19 cellular contexts compared by ENCODE assay signal in the genomic region with DNA sequence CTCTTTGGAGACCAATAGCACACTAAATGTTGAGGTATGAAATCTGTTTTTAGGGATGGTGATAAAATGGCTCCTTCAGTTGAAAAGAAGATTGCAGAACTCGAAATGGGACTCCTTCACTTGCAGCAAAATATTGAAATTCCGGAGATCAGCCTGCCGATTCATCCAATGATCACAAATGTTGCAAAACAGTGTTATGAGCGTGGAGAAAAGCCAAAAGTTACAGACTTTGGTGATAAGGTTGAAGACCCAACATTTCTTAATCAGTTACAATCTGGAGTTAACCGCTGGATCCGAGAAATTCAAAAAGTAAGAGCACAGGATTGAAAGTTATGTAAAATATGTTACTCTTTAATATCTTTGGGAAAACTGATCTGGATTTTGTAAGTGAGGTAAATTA. TPM values are rescaled to one million over a fixed set of nuclear protein-coding genes. Genes with fewer than 3 reads are reported as not detected.
DNase-seq lines count a peak whose midpoint lies in the region; FAIRE-seq and TF ChIP-seq lines count a peak whose summit lies in the region.
"Had no signal": no experiment of that assay in that cellular context is flagged by ENCODE, and none has a peak within 500 bp of the region (broad histone marks: within the 10 kb centered on the region; RNA-seq: fewer than 3 reads in every experiment).

No MANE protein-coding gene starts in this region.

- H3K27ac ChIP-seq in muscle layer of duodenum (ENCODE audit: low read length): peak overlapping the region; percentile 73
- H3K27ac ChIP-seq in uterus: peak overlapping the region; percentile 68 to 93
- H3K27ac ChIP-seq in kidney (ENCODE audit: low read depth in 2 of 2, low read length in 2 of 2): no peak overlapping the region

- POLR2A ChIA-PET in MCF 10A (lab: Yijun Ruan, JAX): interaction anchor here (0.9 to 2.6 kb wide), 5 partner anchors 15 to 219 kb away, joined by 4 to 14 read pairs (median 5); a partner anchor contains a TSS

- FAIRE-seq in kidney (lab: Jason Lieb, UNC): no peak

- intact Hi-C loops in MCF 10A (cut with micrococcal nuclease): loop anchor here (1.0 kb wide), 1 partner anchor 7 kb away; no protein-coding TSS in a partner anchor
- intact Hi-C loops in uterus (cut with DNase I; ENCODE audit: low total_unique reads): no loop called here
- intact Hi-C loops in kidney (cut with DNase I): no loop called here

- H3K27ac Mint-ChIP-seq in activated naive CD8-positive, alpha-beta T cell: peak overlapping the region; percentile 24
- H3K27ac Mint-ChIP-seq in activated naive CD8-positive, alpha-beta T cell treated with anti-CD3 and anti-CD28 coated beads for 36 hours: no peak overlapping the region
- peak overlapping the region; percentile 88 for H3K27ac Mint-ChIP-seq in MCF 10A (ENCODE audit: low read depth, unreplicated experiment)
- H3K27ac Mint-ChIP-seq: activated CD8-positive, alpha-beta memory T cell treated with anti-CD3 and anti-CD28 coated beads, Interleukin-2, amount 10 ng/mL, durations not matched to agents 7 days and 5 days; activated naive CD4-positive, alpha-beta T cell treated with anti-CD3 and anti-CD28 coated beads, Interleukin-2, amount 50 U/mL, for 24 hours; T-cell had no signal

- no peaks in the 10 kb centered on the region for H3K27me3 ChIP-seq in muscle layer of duodenum (ENCODE audit: low read depth, low read length)
- no peaks in the 10 kb centered on the region for H3K27me3 ChIP-seq in uterus
- H3K27me3 ChIP-seq: hepatocyte, Peyer's patch had no signal

- H3K9me3 ChIP-seq in muscle layer of duodenum (ENCODE audit: control insufficient read depth in 1 of 2, low read length in 2 of 2) (no peaks in the 10 kb centered on the region), uterus (no peaks in the 10 kb centered on the region), kidney (ENCODE audit: control insufficient read depth in 1 of 2, low read length in 2 of 2) (no peaks in the 10 kb centered on the region)
- H3K9me3 ChIP-seq: Peyer's patch had no signal

- no peak for DNase-seq in activated naive CD8-positive, alpha-beta T cell treated with anti-CD3 and anti-CD28 coated beads for 36 hours
- peak; percentile 23 for DNase-seq in MCF 10A (ENCODE audit: unreplicated experiment)
- DNase-seq in uterus: no peak
- no peak for DNase-seq in OCI-M1 (lab: John Stamatoyannopoulos, UW)
- no peak for DNase-seq in SKM-1 (lab: John Stamatoyannopoulos, UW; ENCODE audit: unreplicated experiment)
- DNase-seq in kidney: no peak
- DNase-seq: ACHN; activated CD8-positive, alpha-beta memory T cell treated with anti-CD3 and anti-CD28 coated beads, Interleukin-2, amount 10 ng/mL, durations not matched to agents 7 days and 5 days; GDM1; NCI-H187; NCI-H524; Peyer's patch; stimulated activated CD4-positive, alpha-beta T cell treated with anti-CD3 and anti-CD28 coated beads, Interleukin-15, amount 100 ng/mL, for 24 hours; T-cell; WERI-Rb-1 had no signal

- H3K4me3 Mint-ChIP-seq in activated naive CD8-positive, alpha-beta T cell: no peak overlapping the region
- H3K4me3 Mint-ChIP-seq in activated naive CD8-positive, alpha-beta T cell treated with anti-CD3 and anti-CD28 coated beads for 36 hours: no peak overlapping the region
- H3K4me3 Mint-ChIP-seq in MCF 10A (ENCODE audit: unreplicated experiment): peak overlapping the region; percentile 53
- H3K4me3 Mint-ChIP-seq: activated CD8-positive, alpha-beta memory T cell treated with anti-CD3 and anti-CD28 coated beads, Interleukin-2, amount 10 ng/mL, durations not matched to agents 7 days and 5 days; activated naive CD4-positive, alpha-beta T cell treated with anti-CD3 and anti-CD28 coated beads, Interleukin-2, amount 50 U/mL, for 24 hours; T-cell had no signal

- H3K36me3 ChIP-seq in muscle layer of duodenum (ENCODE audit: control insufficient read depth in 1 of 2, insufficient read depth in 2 of 2, low read length in 2 of 2) (peaks cover 52 to 60% of the 10 kb centered on the region in 2 donors), uterus (no peaks in the 10 kb centered on the region), kidney (ENCODE audit: control insufficient read depth in 1 of 2, insufficient read depth in 2 of 2, low read length in 2 of 2) (peaks cover 32 to 64% of the 10 kb centered on the region in 2 donors)

- TF ChIP-seq POLR2A in uterus (IDR thresholded peaks at IDR 0.05): no peak

- H3K27me3 Mint-ChIP-seq in activated naive CD8-positive, alpha-beta T cell: no peaks in the 10 kb centered on the region
- H3K27me3 Mint-ChIP-seq in activated naive CD8-positive, alpha-beta T cell treated with anti-CD3 and anti-CD28 coated beads for 36 hours: no peaks in the 10 kb centered on the region
- no peaks in the 10 kb centered on the region for H3K27me3 Mint-ChIP-seq in MCF 10A (ENCODE audit: insufficient read depth, unreplicated experiment)
- H3K27me3 Mint-ChIP-seq: activated CD8-positive, alpha-beta memory T cell treated with anti-CD3 and anti-CD28 coated beads, Interleukin-2, amount 10 ng/mL, durations not matched to agents 7 days and 5 days; activated naive CD4-positive, alpha-beta T cell treated with anti-CD3 and anti-CD28 coated beads, Interleukin-2, amount 50 U/mL, for 24 hours; T-cell had no signal

- peaks cover 12% of the 10 kb centered on the region for H3K36me3 Mint-ChIP-seq in activated naive CD8-positive, alpha-beta T cell
- H3K36me3 Mint-ChIP-seq in activated naive CD8-positive, alpha-beta T cell treated with anti-CD3 and anti-CD28 coated beads for 36 hours: peaks cover 17% of the 10 kb centered on the region
- peaks cover 96% of the 10 kb centered on the region for H3K36me3 Mint-ChIP-seq in MCF 10A (ENCODE audit: insufficient read depth, unreplicated experiment)

- no peak overlapping the region for H3K9ac ChIP-seq in kidney (ENCODE audit: low read length in 2 of 2)

- H3K4me1 ChIP-seq in muscle layer of duodenum (ENCODE audit: control insufficient read depth in 1 of 2, insufficient read depth in 2 of 2, low read length in 2 of 2) (no peaks in the 10 kb centered on the region), uterus (no peaks in the 10 kb centered on the region), kidney (ENCODE audit: control insufficient read depth in 1 of 2, insufficient read depth in 1 of 2, low read depth in 1 of 2, low read length in 2 of 2) (no peaks in the 10 kb centered on the region)
- H3K4me1 ChIP-seq: Peyer's patch had no signal

- CTCF ChIA-PET in MCF 10A (lab: Yijun Ruan, JAX): no interaction called here

- BruUV-seq in MCF 10A (replicated peaks; lab: Mats Ljungman, UMichigan): TSS peak; percentile 29

- H3K4me3 ChIP-seq in muscle layer of duodenum (ENCODE audit: low read depth in 1 of 2, low read length in 2 of 2) (no peak overlapping the region), uterus (no peak overlapping the region), kidney (ENCODE audit: low read length in 2 of 2) (no peak overlapping the region)
- H3K4me3 ChIP-seq: hepatocyte, Peyer's patch had no signal

- no peak for TF ChIP-seq CTCF in MCF 10A (IDR thresholded peaks at IDR 0.05; ENCODE audit: unreplicated experiment)
- TF ChIP-seq CTCF in uterus (IDR thresholded peaks at IDR 0.05): no peak
- no peak for TF ChIP-seq CTCF in kidney (IDR thresholded peaks at IDR 0.05; ENCODE audit: borderline replicate concordance, extremely low read depth, insufficient read depth)

- H3K4me1 Mint-ChIP-seq in activated naive CD8-positive, alpha-beta T cell (ENCODE audit: low read depth): peaks cover 8% of the 10 kb centered on the region
- H3K4me1 Mint-ChIP-seq in activated naive CD8-positive, alpha-beta T cell treated with anti-CD3 and anti-CD28 coated beads for 36 hours: peaks cover 4% of the 10 kb centered on the region
- H3K4me1 Mint-ChIP-seq in MCF 10A (ENCODE audit: insufficient read depth, unreplicated experiment): peaks cover 32% of the 10 kb centered on the region

- no peaks in the 10 kb centered on the region for H3K9me3 Mint-ChIP-seq in activated naive CD8-positive, alpha-beta T cell (ENCODE audit: low read depth)
- no peaks in the 10 kb centered on the region for H3K9me3 Mint-ChIP-seq in activated naive CD8-positive, alpha-beta T cell treated with anti-CD3 and anti-CD28 coated beads for 36 hours
- H3K9me3 Mint-ChIP-seq in MCF 10A (ENCODE audit: unreplicated experiment): no peaks in the 10 kb centered on the region
- H3K9me3 Mint-ChIP-seq: activated naive CD4-positive, alpha-beta T cell treated with anti-CD3 and anti-CD28 coated beads, Interleukin-2, amount 50 U/mL, for 24 hours; T-cell had no signal

RNA-seq across cellular contexts. Expression of a gene that starts 15.3 kb away (rescaled TPM):
- 100 to 1,000 TPM; 216 to 227 TPM for total RNA-seq in activated naive CD8-positive, alpha-beta T cell treated with anti-CD3 and anti-CD28 coated beads for 36 hours
- 704 and 715 TPM in 2 replicates for total RNA-seq in MCF 10A (2022)
- 100 to 1,000 TPM; 251 to 634 (median 479) TPM for total RNA-seq in uterus
- total RNA-seq in kidney: 390 TPM
- 132 TPM for polyA plus RNA-seq in kidney (ENCODE audit: insufficient read depth, low read depth, low replicate concordance)

Comparison
In these comparisons a context has a peak if more than half of its experiments do, and no peak if none do; other contexts are left out.
1. H3K27ac ChIP-seq: peak in muscle layer of duodenum (single experiment) and uterus (2 of 2); none in kidney (0 of 2).